Comparison of ENCODE assay signal across 8 cellular contexts in the genomic region with DNA sequence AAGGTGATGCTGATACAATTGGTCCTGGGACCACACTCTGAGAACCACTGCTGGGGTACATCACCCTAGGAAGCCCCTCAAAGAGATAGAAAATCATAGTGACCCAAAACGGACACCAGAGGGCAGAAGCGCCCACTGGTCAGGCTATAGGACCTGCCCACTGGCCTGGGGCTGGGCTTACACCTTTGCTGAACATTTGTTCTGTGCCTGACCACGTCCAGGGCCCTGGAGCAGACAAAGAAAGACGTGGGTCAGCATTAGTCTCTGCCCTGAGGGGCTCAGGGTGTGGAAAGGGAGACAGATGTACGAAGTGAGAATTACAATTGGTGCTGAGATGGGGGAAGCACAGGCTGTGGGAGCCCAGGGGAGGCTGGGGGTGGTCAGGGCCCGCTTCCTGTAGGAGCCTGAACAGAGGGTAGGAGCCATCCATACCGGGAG. TPM values are rescaled to one million over a fixed set of nuclear protein-coding genes. Genes with fewer than 3 reads are reported as not detected.
DNase-seq lines count a peak whose midpoint lies in the region; ATAC-seq, FAIRE-seq and TF ChIP-seq lines count a peak whose summit lies in the region.

No MANE protein-coding gene starts in this region.

- H3K4me3 ChIP-seq in A673 (ENCODE audit: low read depth, low read length, poor library complexity, severe bottlenecking) (no peak overlapping the region), pancreas (no peak overlapping the region)

- H3K36me3 Mint-ChIP-seq in activated naive CD4-positive, alpha-beta T cell treated with anti-CD3 and anti-CD28 coated beads, Interleukin-2, amount 10 ng/mL, durations not matched to agents 7 days and 5 days = no peaks in the 10 kb centered on the region

- peak; percentile 78 to 97 (median 92) for ATAC-seq in pancreas
- ATAC-seq in HG03439 (IDR thresholded peaks at IDR 0.05; ENCODE audit: unreplicated experiment) = no peak

- no peak for FAIRE-seq in pancreas (lab: Jason Lieb, UNC)

- TF ChIP-seq CTCF in A673 (conservative IDR thresholded peaks at IDR 0.05; ENCODE audit: low read depth, low read length) (peak; percentile 94), pancreas (IDR thresholded peaks at IDR 0.05) (peak; percentile 65 to 72 (median 67))

- intact Hi-C loops in A673 (cut with micrococcal nuclease; ENCODE audit: unreplicated experiment) (loop anchor here (1.0 to 10.0 kb wide), 2 partner anchors 30 to 317 kb away; no protein-coding TSS in a partner anchor), head of caudate nucleus (cut with DNase I) (loop anchor here (5.0 kb wide), 1 partner anchor 35 kb away; no protein-coding TSS in a partner anchor), pancreas (cut with DNase I) (no loop called here)

- no peaks in the 10 kb centered on the region for H3K27me3 ChIP-seq in A673 (replicated peaks; ENCODE audit: insufficient read depth, low read depth, low read length, poor library complexity)
- no peaks in the 10 kb centered on the region for H3K27me3 ChIP-seq in pancreas

- CTCF ChIA-PET in A673 (lab: Charles Lee) = no interaction called here
- CTCF ChIA-PET in activated naive CD4-positive, alpha-beta T cell treated with anti-CD3 and anti-CD28 coated beads, Interleukin-2, amount 10 ng/mL, durations not matched to agents 7 days and 5 days (lab: Charles Lee) = interaction anchor here (0.7 to 2.1 kb wide), 6 partner anchors 11 to 104 kb away, joined by 3 to 16 read pairs (median 4); no protein-coding TSS in a partner anchor

- DNase-seq in A673 (ENCODE audit: low spot score) (peak; percentile 65), GM03348 (ENCODE audit: low spot score) (peak; percentile 88), NCI-H2029 treated with DMSO at 0.1 percent for 48 hours (lab: John Stamatoyannopoulos, UW) (peak; percentile 52), head of caudate nucleus (peak in 40 of 42 donors; percentile 38 to 88 (median 66)), pancreas (peak in 4 of 6 donors; percentile 36 to 80 (median 62)), NOMO-1 treated with DMSO at 0.1 percent for 48 hours (lab: John Stamatoyannopoulos, UW; ENCODE audit: unreplicated experiment) (no peak)
- DNase-seq in activated naive CD4-positive, alpha-beta T cell treated with anti-CD3 and anti-CD28 coated beads, Interleukin-2, amount 10 ng/mL, durations not matched to agents 7 days and 5 days = peak; percentile 45

- H3K9me3 ChIP-seq in A673 (ENCODE audit: low read depth, low read length, poor library complexity, severe bottlenecking) (no peaks in the 10 kb centered on the region), pancreas (no peaks in the 10 kb centered on the region)

- H3K27ac ChIP-seq in A673 (ENCODE audit: low read depth, low read length, poor library complexity, severe bottlenecking) (no peak overlapping the region), pancreas (no peak overlapping the region)

- POLR2A ChIA-PET in A673 (lab: Charles Lee; ENCODE audit: low non-redundant PET) = no interaction called here

- no peaks in the 10 kb centered on the region for H3K9me3 Mint-ChIP-seq in activated naive CD4-positive, alpha-beta T cell treated with anti-CD3 and anti-CD28 coated beads, Interleukin-2, amount 10 ng/mL, durations not matched to agents 7 days and 5 days

- H3K4me1 ChIP-seq in A673 (ENCODE audit: insufficient read depth, low read length, poor library complexity, severe bottlenecking) (no peaks in the 10 kb centered on the region), pancreas (no peaks in the 10 kb centered on the region)

- no peak overlapping the region for H3K27ac Mint-ChIP-seq in activated naive CD4-positive, alpha-beta T cell treated with anti-CD3 and anti-CD28 coated beads, Interleukin-2, amount 10 ng/mL, durations not matched to agents 7 days and 5 days

- BruUV-seq in A673 (replicated peaks; lab: Mats Ljungman, UMichigan) = no TSS peak

- peaks cover 2% of the 10 kb centered on the region for H3K4me1 Mint-ChIP-seq in activated naive CD4-positive, alpha-beta T cell treated with anti-CD3 and anti-CD28 coated beads, Interleukin-2, amount 10 ng/mL, durations not matched to agents 7 days and 5 days

- H3K36me3 ChIP-seq in A673 (ENCODE audit: insufficient read depth, low read length, poor library complexity, severe bottlenecking) (no peaks in the 10 kb centered on the region), pancreas (no peaks in the 10 kb centered on the region)

- H3K27me3 Mint-ChIP-seq in activated naive CD4-positive, alpha-beta T cell treated with anti-CD3 and anti-CD28 coated beads, Interleukin-2, amount 10 ng/mL, durations not matched to agents 7 days and 5 days = peaks cover 43% of the 10 kb centered on the region

- no peak overlapping the region for H3K4me3 Mint-ChIP-seq in activated naive CD4-positive, alpha-beta T cell treated with anti-CD3 and anti-CD28 coated beads, Interleukin-2, amount 10 ng/mL, durations not matched to agents 7 days and 5 days

- 22 to 24% methylated on average over 7 of the region's 7 CpGs for WGBS in pancreas, 2 donors

RNA-seq across cellular contexts. Expression of a gene that starts 14.4 kb away (rescaled TPM):
- total RNA-seq in A673 (2021) (264 and 268 TPM in 2 replicates), pancreas (10 to 100 TPM in 5 of 6 donors, 1 to 10 TPM in 1; 9.3 to 87.7 (median 18.2) TPM)
- 10 to 100 TPM; 22.7 to 25.9 TPM for polyA plus RNA-seq in pancreas

RNA-seq across cellular contexts. Expression of a gene that starts 21.9 kb away (rescaled TPM):
- total RNA-seq in A673 (2021) (1.4 and 3.5 TPM in 2 replicates), pancreas (10 to 100 TPM; 24.3 to 72.7 (median 31.8) TPM)
- polyA plus RNA-seq in pancreas = 10 to 100 TPM; 33.4 to 92.9 TPM

Comparison
In these comparisons a context has a peak if more than half of its experiments do, and no peak if none do; other contexts are left out.
1. intact Hi-C loops: an anchor here in A673 (1.0 to 10.0 kb wide) and head of caudate nucleus (5.0 kb wide); none called in pancreas.